In the genomic region with DNA sequence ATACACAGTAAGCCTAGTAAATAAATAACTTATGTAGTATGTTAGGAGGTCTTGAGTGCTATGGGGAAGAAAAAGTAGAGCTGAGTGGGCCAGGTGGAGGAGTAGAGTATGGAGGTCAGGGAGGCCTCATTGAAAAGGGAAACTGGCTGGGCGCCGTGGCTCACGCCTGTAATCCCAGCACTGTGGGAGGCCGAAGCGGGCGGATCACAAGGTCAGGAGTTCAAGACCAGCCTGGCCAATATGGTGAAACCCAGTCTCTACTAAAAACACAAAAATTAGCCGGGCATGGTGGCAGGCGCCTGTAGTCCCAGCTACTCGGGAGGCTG, we compare ENCODE assay signal across 4 cellular contexts. TPM values are rescaled to one million over a fixed set of nuclear protein-coding genes. Genes with fewer than 3 reads are reported as not detected.
"Had no signal": no experiment of that assay in that cellular context is flagged by ENCODE, and none has a peak within 500 bp of the region (broad histone marks: within the 10 kb centered on the region; RNA-seq: fewer than 3 reads in every experiment).

No MANE protein-coding gene starts in this region.

RNA-seq across cellular contexts. Expression of gene PRG2, which starts 54.6 kb away (rescaled TPM):
- total RNA-seq: ascending aorta, cardiac muscle cell, gastroesophageal sphincter, glomerular endothelial cell had no signal
- polyA plus RNA-seq: cardiac muscle cell had no signal
